ENCODE assay signal across 10 cellular contexts in the genomic region with DNA sequence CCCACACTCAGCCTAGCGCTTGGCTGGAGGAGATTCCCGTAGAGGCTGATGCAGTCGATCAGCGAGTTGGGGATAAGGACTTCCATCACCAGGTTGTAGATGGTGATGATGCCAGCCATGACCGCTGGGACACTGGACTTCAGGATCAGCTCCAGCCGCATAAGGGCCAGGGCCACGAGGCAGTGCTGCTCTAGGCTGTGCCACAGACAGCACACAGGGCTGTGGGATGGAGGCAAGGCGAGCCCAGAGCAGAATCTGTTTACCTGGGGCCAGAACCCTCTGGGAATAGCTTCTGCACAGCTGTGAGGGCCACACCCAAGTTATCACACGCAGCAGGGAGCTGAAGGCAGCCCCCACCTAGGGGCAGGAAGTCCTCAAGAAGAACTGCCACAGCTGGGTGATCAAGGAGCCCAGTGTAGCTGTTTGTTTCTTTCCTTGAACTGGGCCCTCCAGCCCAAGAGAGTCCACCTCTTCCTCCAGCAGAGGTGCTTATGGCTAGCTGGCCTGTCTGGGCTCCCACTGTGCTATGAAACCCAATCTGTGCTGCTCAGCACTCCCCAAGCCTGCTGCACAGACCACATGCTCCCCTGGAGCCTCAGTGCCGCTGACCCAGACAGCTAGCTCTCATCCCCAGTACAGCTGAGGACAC. TPM values are rescaled to one million over a fixed set of nuclear protein-coding genes. Genes with fewer than 3 reads are reported as not detected.
A peak's percentile ranks its signal among the peaks of the same experiment; 100 is the strongest.
DNase-seq lines count a peak whose midpoint lies in the region; ATAC-seq, FAIRE-seq and TF ChIP-seq lines count a peak whose summit lies in the region.
"Had no signal": no experiment of that assay in that cellular context is flagged by ENCODE, and none has a peak within 500 bp of the region (broad histone marks: within the 10 kb centered on the region; RNA-seq: fewer than 3 reads in every experiment).

No MANE protein-coding gene starts in this region.

- H3K36me3 Mint-ChIP-seq in activated T-helper 1 cell treated with anti-CD3 and anti-CD28 coated beads, Interleukin-12 subunit alpha, Interleukin-12 subunit beta, Interleukin-2, Interleukin-4 antibody, amounts not matched to agents 30 ng/mL and 10 ng/mL and 1 ng/mL, durations not matched to agents 14 hours and 24 hours and 36 hours (ENCODE audit: low read depth) = peaks cover 50% of the 10 kb centered on the region
- peaks cover 0 to 27% (median 0%) of the 10 kb centered on the region in 3 donors for H3K36me3 Mint-ChIP-seq in naive thymus-derived CD8-positive, alpha-beta T cell

- no peaks in the 10 kb centered on the region for H3K27me3 Mint-ChIP-seq in activated T-helper 1 cell treated with anti-CD3 and anti-CD28 coated beads, Interleukin-12 subunit alpha, Interleukin-12 subunit beta, Interleukin-2, Interleukin-4 antibody, amounts not matched to agents 30 ng/mL and 10 ng/mL and 1 ng/mL, durations not matched to agents 14 hours and 24 hours and 36 hours (ENCODE audit: insufficient read depth)
- H3K27me3 Mint-ChIP-seq in naive thymus-derived CD8-positive, alpha-beta T cell = no peaks in the 10 kb centered on the region

- FAIRE-seq in D721Med (lab: Jason Lieb, UNC) = no peak
- FAIRE-seq: TTC549 had no signal

- ATAC-seq in HG03064 (IDR thresholded peaks at IDR 0.05; ENCODE audit: low read depth, unreplicated experiment) (peak; percentile 49), HG03469 (IDR thresholded peaks at IDR 0.05; ENCODE audit: unreplicated experiment) (no peak)
- peak; percentile 72 to 74 for ATAC-seq in naive thymus-derived CD8-positive, alpha-beta T cell

- intact Hi-C loops in activated T-helper 1 cell treated with anti-CD3 and anti-CD28 coated beads, Interleukin-12 subunit alpha, Interleukin-12 subunit beta, Interleukin-2, Interleukin-4 antibody, amounts not matched to agents 30 ng/mL and 10 ng/mL and 1 ng/mL, durations not matched to agents 14 hours and 24 hours and 36 hours (cut with micrococcal nuclease) = loop anchor here (10.0 kb wide), 3 partner anchors 498 to 702 kb away; partner anchors contain the start of genes FOXJ3, KDM4A, PPCS and ZMYND12

- POLR2A ChIA-PET in naive thymus-derived CD8-positive, alpha-beta T cell (lab: Charles Lee) = interaction anchor here (0.6 to 5.0 kb wide), 11 partner anchors 8 to 1084 kb away, joined by 3 to 27 read pairs (median 4); no protein-coding TSS in a partner anchor

- H3K4me1 Mint-ChIP-seq in activated T-helper 1 cell treated with anti-CD3 and anti-CD28 coated beads, Interleukin-12 subunit alpha, Interleukin-12 subunit beta, Interleukin-2, Interleukin-4 antibody, amounts not matched to agents 30 ng/mL and 10 ng/mL and 1 ng/mL, durations not matched to agents 14 hours and 24 hours and 36 hours (ENCODE audit: low read depth) = peaks cover 80% of the 10 kb centered on the region
- peaks cover 36 to 93% (median 92%) of the 10 kb centered on the region in 4 donors for H3K4me1 Mint-ChIP-seq in naive thymus-derived CD8-positive, alpha-beta T cell

- H3K27ac Mint-ChIP-seq in activated T-helper 1 cell treated with anti-CD3 and anti-CD28 coated beads, Interleukin-12 subunit alpha, Interleukin-12 subunit beta, Interleukin-2, Interleukin-4 antibody, amounts not matched to agents 30 ng/mL and 10 ng/mL and 1 ng/mL, durations not matched to agents 14 hours and 24 hours and 36 hours = peak overlapping the region; percentile 68
- H3K27ac Mint-ChIP-seq in naive thymus-derived CD8-positive, alpha-beta T cell = peak overlapping the region; percentile 49 to 95 (median 83)

- peak overlapping the region; percentile 55 for H3K4me3 Mint-ChIP-seq in activated T-helper 1 cell treated with anti-CD3 and anti-CD28 coated beads, Interleukin-12 subunit alpha, Interleukin-12 subunit beta, Interleukin-2, Interleukin-4 antibody, amounts not matched to agents 30 ng/mL and 10 ng/mL and 1 ng/mL, durations not matched to agents 14 hours and 24 hours and 36 hours
- H3K4me3 Mint-ChIP-seq in naive thymus-derived CD8-positive, alpha-beta T cell = peak overlapping the region; percentile 44 to 79 (median 65)

- DNase-seq in NCI-H748 (lab: John Stamatoyannopoulos, UW; ENCODE audit: unreplicated experiment) (peak; percentile 62), NCI-H748 treated with DMSO at 0.1 percent for 48 hours (lab: John Stamatoyannopoulos, UW) (no peak), D721Med (ENCODE audit: insufficient read length, low spot score) (no peak), NOMO-1 (lab: John Stamatoyannopoulos, UW; ENCODE audit: unreplicated experiment in 2 of 2) (no peak)
- no peak for DNase-seq in activated T-helper 1 cell treated with anti-CD3 and anti-CD28 coated beads, Interleukin-12 subunit alpha, Interleukin-12 subunit beta, Interleukin-2, Interleukin-4 antibody, amounts not matched to agents 30 ng/mL and 10 ng/mL and 1 ng/mL, durations not matched to agents 14 hours and 24 hours and 36 hours (ENCODE audit: low spot score)
- peak in 4 of 10 donors; percentile 34 to 73 (median 36) for DNase-seq in naive thymus-derived CD8-positive, alpha-beta T cell

- TF ChIP-seq CTCF in D721Med (IDR thresholded peaks at IDR 0.05; ENCODE audit: insufficient read depth, missing control alignments) = no peak

- H3K9me3 Mint-ChIP-seq in activated T-helper 1 cell treated with anti-CD3 and anti-CD28 coated beads, Interleukin-12 subunit alpha, Interleukin-12 subunit beta, Interleukin-2, Interleukin-4 antibody, amounts not matched to agents 30 ng/mL and 10 ng/mL and 1 ng/mL, durations not matched to agents 14 hours and 24 hours and 36 hours = no peaks in the 10 kb centered on the region
- no peaks in the 10 kb centered on the region for H3K9me3 Mint-ChIP-seq in naive thymus-derived CD8-positive, alpha-beta T cell
- H3K9me3 Mint-ChIP-seq: nephron had no signal

RNA-seq across cellular contexts. Expression of gene SLC2A1, which starts 6.2 kb away (rescaled TPM):
- 111 and 120 TPM in 2 replicates for total RNA-seq in activated T-helper 1 cell treated with anti-CD3 and anti-CD28 coated beads, Interleukin-12 subunit alpha, Interleukin-12 subunit beta, Interleukin-2, Interleukin-4 antibody, amounts not matched to agents 30 ng/mL and 10 ng/mL and 1 ng/mL, durations not matched to agents 14 hours and 24 hours and 36 hours
- 10 to 100 TPM; 57.2 to 57.3 TPM for total RNA-seq in naive thymus-derived CD8-positive, alpha-beta T cell
- polyA plus RNA-seq in naive thymus-derived CD8-positive, alpha-beta T cell = 10 to 100 TPM; 17.7 to 22.8 (median 22.0) TPM
